In genomic region chr9:120875954-120876841, GRCh38 we compare ENCODE assay signal across 8 cellular contexts. TPM values are rescaled to one million over a fixed set of nuclear protein-coding genes. Genes with fewer than 3 reads are reported as not detected.
A peak's percentile ranks its signal among the peaks of the same experiment; 100 is the strongest.
DNase-seq lines count a peak whose midpoint lies in the region; ATAC-seq, FAIRE-seq and TF ChIP-seq lines count a peak whose summit lies in the region.

No MANE protein-coding gene starts in this region.

- peak overlapping the region; percentile 88 for H3K9ac ChIP-seq in astrocyte (ENCODE audit: low read length)

- H3K4me1 ChIP-seq in astrocyte (ENCODE audit: insufficient read depth, low read length): peaks cover 27% of the 10 kb centered on the region

- no peak overlapping the region for H3K27ac Mint-ChIP-seq in astrocyte (ENCODE audit: unreplicated experiment)

- TF ChIP-seq POLR2A in GM12891 (IDR thresholded peaks at IDR 0.05; ENCODE audit: low read depth, low read length): no peak; the same call in none of the 2 replicates

- no peaks in the 10 kb centered on the region for H4K20me1 ChIP-seq in astrocyte (ENCODE audit: insufficient read depth, low read length)

- H3K9me3 ChIP-seq in astrocyte (ENCODE audit: insufficient read depth, low read depth, low read length): no peaks in the 10 kb centered on the region

- peaks cover 6% of the 10 kb centered on the region for H3K36me3 ChIP-seq in astrocyte (ENCODE audit: insufficient read depth, low read length)

- peaks cover 21% of the 10 kb centered on the region for H3K79me2 ChIP-seq in astrocyte (ENCODE audit: insufficient read depth, low read length)

- peak overlapping the region; percentile 80 for H3K4me3 Mint-ChIP-seq in astrocyte (ENCODE audit: unreplicated experiment)

- peak overlapping the region; percentile 79 for H3K27ac ChIP-seq in astrocyte (ENCODE audit: low read depth, low read length)

- H3K27me3 ChIP-seq in astrocyte (ENCODE audit: insufficient read depth, low read length): no peaks in the 10 kb centered on the region

- H3K4me3 ChIP-seq in astrocyte (ENCODE audit: insufficient read depth, low read depth, low read length): peak overlapping the region; percentile 56
- peak overlapping the region; percentile 73 for H3K4me3 ChIP-seq in retinal pigment epithelial cell (ENCODE audit: low read length)

- peaks cover 1% of the 10 kb centered on the region for H3K9me3 Mint-ChIP-seq in astrocyte (ENCODE audit: unreplicated experiment)

- peaks cover 11% of the 10 kb centered on the region for H3K4me1 Mint-ChIP-seq in astrocyte (ENCODE audit: low read depth, unreplicated experiment)

- DNase-seq in GM12891 (ENCODE audit: insufficient read length, low spot score) (peak; percentile 89), NCI-H1417 (lab: John Stamatoyannopoulos, UW) (peak; percentile 70 to 97 (median 97)), T-helper 2 cell (peak; percentile 61 to 94 (median 74)), astrocyte (ENCODE audit: low read depth) (peak; percentile 69), hippocampal formation (lab: John Stamatoyannopoulos, UW) (peak; percentile 76 to 81), retinal pigment epithelial cell (ENCODE audit: low read depth) (no peak), NCI-H187 treated with DMSO at 0.1 percent for 48 hours (lab: John Stamatoyannopoulos, UW) (no peak)

- H3K36me3 Mint-ChIP-seq in astrocyte (ENCODE audit: low read depth, unreplicated experiment): peaks cover 5% of the 10 kb centered on the region

- FAIRE-seq in GM12891 (lab: Jason Lieb, UNC) (peak; percentile 54), astrocyte (lab: Jason Lieb, UNC) (no peak)

- peaks cover 3% of the 10 kb centered on the region for H3K27me3 Mint-ChIP-seq in astrocyte (ENCODE audit: low read depth, unreplicated experiment)

- peak; percentile 61 for ATAC-seq in HG02763 (IDR thresholded peaks at IDR 0.05; ENCODE audit: unreplicated experiment)

- TF ChIP-seq CTCF in astrocyte (IDR thresholded peaks at IDR 0.05; ENCODE audit: insufficient read depth, low read depth, low read length): no peak
- peak; percentile 20 for TF ChIP-seq CTCF in retinal pigment epithelial cell (conservative IDR thresholded peaks at IDR 0.05; ENCODE audit: low read depth, low read length)

- H2AFZ ChIP-seq in astrocyte (ENCODE audit: low read depth, low read length): peak overlapping the region; percentile 70

- H3K4me2 ChIP-seq in astrocyte (ENCODE audit: low read length): peak overlapping the region; percentile 82

TF ChIP-seq in GM12891, 5 proteins besides CTCF, POLR2A, EP300 and RAD21:
- TF ChIP-seq TAF1 (IDR thresholded peaks at IDR 0.05; ENCODE audit: low read depth, low read length) (no peak), SPI1 (IDR thresholded peaks at IDR 0.05; ENCODE audit: low read depth, low read length) (peak; percentile 72), PAX5 (IDR thresholded peaks at IDR 0.05; ENCODE audit: insufficient read depth, low read length, severe bottlenecking) (no peak), POU2F2 (IDR thresholded peaks at IDR 0.05; ENCODE audit: low read depth, low read length) (no peak), POLR2AphosphoS5 (IDR thresholded peaks at IDR 0.05; ENCODE audit: low read depth, low read length) (peak; percentile 20; the same call in 1 of the 2 replicates)

RNA-seq across cellular contexts. Expression of gene PHF19, which starts 0.8 kb away (rescaled TPM):
- polyA plus RNA-seq in GM12891 (2012; ENCODE audit: low read depth, missing spikeins): 65.4 TPM
- 18.0 and 19.5 TPM in 2 replicates for total RNA-seq in astrocyte

RNA-seq across cellular contexts. Expression of gene PSMD5, which starts 33.5 kb away (rescaled TPM):
- polyA plus RNA-seq in GM12891 (2012; ENCODE audit: low read depth, missing spikeins): 12.0 TPM
- 66.2 and 78.1 TPM in 2 replicates for total RNA-seq in astrocyte

RNA-seq across cellular contexts. Expression of gene TRAF1, which starts 50.4 kb away (rescaled TPM):
- 107 TPM for polyA plus RNA-seq in GM12891 (2012; ENCODE audit: low read depth, missing spikeins)
- 4.2 and 4.7 TPM in 2 replicates for total RNA-seq in astrocyte

Comparison
In these comparisons a context has a peak if more than half of its experiments do, and no peak if none do; other contexts are left out.
1. DNase-seq: peak in GM12891 (single experiment), NCI-H1417 (3 of 3), T-helper 2 cell (5 of 5), astrocyte (single experiment) and hippocampal formation (2 of 2); none in retinal pigment epithelial cell (single experiment) and NCI-H187 treated with DMSO at 0.1 percent for 48 hours (single experiment).